Comparison of ENCODE assay signal across 8 cellular contexts in genomic region chr10:1049425-1049958, GRCh38. TPM values are rescaled to one million over a fixed set of nuclear protein-coding genes. Genes with fewer than 3 reads are reported as not detected.
DNase-seq lines count a peak whose midpoint lies in the region; ATAC-seq and TF ChIP-seq lines count a peak whose summit lies in the region.

No MANE protein-coding gene starts in this region.

- H3K36me3 Mint-ChIP-seq in activated T-cell treated with anti-CD3 and anti-CD28 coated beads, Interleukin-2, amount 50 U/mL, for 72 hours (ENCODE audit: insufficient read depth in 2 of 2), result peaks cover 0 to 17% of the 10 kb centered on the region in 2 donors
- H3K36me3 Mint-ChIP-seq in activated naive CD8-positive, alpha-beta T cell treated with anti-CD3 and anti-CD28 coated beads for 36 hours, result peaks cover 53% of the 10 kb centered on the region

- no peaks in the 10 kb centered on the region for H3K27me3 ChIP-seq in layer of hippocampus (ENCODE audit: control insufficient read depth, insufficient read depth, low read length)
- H3K27me3 ChIP-seq in thyroid gland, result no peaks in the 10 kb centered on the region

- peaks cover 73% of the 10 kb centered on the region for H3K4me1 Mint-ChIP-seq in activated T-cell treated with anti-CD3 and anti-CD28 coated beads, Interleukin-2, amount 50 U/mL, for 72 hours (ENCODE audit: low read depth)
- peaks cover 57% of the 10 kb centered on the region for H3K4me1 Mint-ChIP-seq in activated naive CD8-positive, alpha-beta T cell treated with anti-CD3 and anti-CD28 coated beads for 36 hours

- H3K27ac ChIP-seq in layer of hippocampus (ENCODE audit: low read depth, low read length) (peak overlapping the region; percentile 100), thyroid gland (peak overlapping the region; percentile 94 to 98 (median 97))

- intact Hi-C loops in thyroid gland (cut with DNase I), result no loop called here

- no peaks in the 10 kb centered on the region for H3K9me3 ChIP-seq in thyroid gland

- H3K27ac Mint-ChIP-seq in activated T-cell treated with anti-CD3 and anti-CD28 coated beads, Interleukin-2, amount 50 U/mL, for 72 hours, result peak overlapping the region; percentile 27
- peak overlapping the region; percentile 96 for H3K27ac Mint-ChIP-seq in activated naive CD8-positive, alpha-beta T cell treated with anti-CD3 and anti-CD28 coated beads for 36 hours

- H3K4me3 ChIP-seq in thyroid gland (replicated peaks in 1 of 3), result peak overlapping the region in 2 of 3 donors; percentile 66 to 70

- 1 to 2% methylated on average over 16 to 28 of the region's 34 CpGs for WGBS in thyroid gland, 2 donors

- H3K4me3 Mint-ChIP-seq in activated T-cell treated with anti-CD3 and anti-CD28 coated beads, Interleukin-2, amount 50 U/mL, for 72 hours, result peak overlapping the region; percentile 87 to 99
- peak overlapping the region; percentile 97 for H3K4me3 Mint-ChIP-seq in activated naive CD8-positive, alpha-beta T cell treated with anti-CD3 and anti-CD28 coated beads for 36 hours

- ATAC-seq in activated T-cell treated with anti-CD3 and anti-CD28 coated beads, Interleukin-2, amount 50 U/mL, for 72 hours (replicated peaks in 1 of 2), result no peak
- ATAC-seq in GM21737 (IDR thresholded peaks at IDR 0.05; ENCODE audit: unreplicated experiment), result no peak
- no peak for ATAC-seq in GM18502 (IDR thresholded peaks at IDR 0.05; ENCODE audit: poor library complexity, unreplicated experiment)

- DNase-seq in activated T-cell treated with anti-CD3 and anti-CD28 coated beads, Interleukin-2, amount 50 U/mL, for 72 hours, result no peak
- no peak for DNase-seq in activated T-cell treated with anti-CD3 and anti-CD28 coated beads, Interleukin-2, amount 50 U/mL, for 1 hour
- DNase-seq in activated naive CD8-positive, alpha-beta T cell treated with anti-CD3 and anti-CD28 coated beads for 36 hours, result no peak
- peak in 1 of 2 donors; percentile 19 for DNase-seq in thyroid gland
- no peak for DNase-seq in hepatic stellate cell (ENCODE audit: low spot score)

- peaks cover 15% of the 10 kb centered on the region in 2 donors for H3K4me1 ChIP-seq in thyroid gland

- no peaks in the 10 kb centered on the region for H3K27me3 Mint-ChIP-seq in activated T-cell treated with anti-CD3 and anti-CD28 coated beads, Interleukin-2, amount 50 U/mL, for 72 hours (ENCODE audit: low read depth)
- H3K27me3 Mint-ChIP-seq in activated naive CD8-positive, alpha-beta T cell treated with anti-CD3 and anti-CD28 coated beads for 36 hours, result no peaks in the 10 kb centered on the region

- TF ChIP-seq CTCF in thyroid gland (IDR thresholded peaks at IDR 0.05), result no peak

- TF ChIP-seq POLR2A in thyroid gland (IDR thresholded peaks at IDR 0.05), result no peak

- no peaks in the 10 kb centered on the region for H3K36me3 ChIP-seq in thyroid gland

- H3K9me3 Mint-ChIP-seq in activated T-cell treated with anti-CD3 and anti-CD28 coated beads, Interleukin-2, amount 50 U/mL, for 72 hours, result no peaks in the 10 kb centered on the region
- peaks cover 2% of the 10 kb centered on the region for H3K9me3 Mint-ChIP-seq in activated naive CD8-positive, alpha-beta T cell treated with anti-CD3 and anti-CD28 coated beads for 36 hours

RNA-seq across cellular contexts. Expression of gene IDI1, which starts 0.6 kb away (rescaled TPM):
- 10 to 100 TPM; 37.4 to 46.7 TPM for total RNA-seq in activated T-cell treated with anti-CD3 and anti-CD28 coated beads, Interleukin-2, amount 50 U/mL, for 72 hours
- 10 to 100 TPM; 68.1 to 68.7 TPM for total RNA-seq in activated naive CD8-positive, alpha-beta T cell treated with anti-CD3 and anti-CD28 coated beads for 36 hours
- total RNA-seq in thyroid gland, result 10 to 100 TPM; 39.0 to 67.2 (median 41.5) TPM

RNA-seq across cellular contexts. Expression of gene WDR37, which starts 6.7 kb away (rescaled TPM):
- total RNA-seq in activated T-cell treated with anti-CD3 and anti-CD28 coated beads, Interleukin-2, amount 50 U/mL, for 72 hours, result 10 to 100 TPM; 18.1 to 18.7 TPM
- 10 to 100 TPM; 14.0 to 14.2 TPM for total RNA-seq in activated naive CD8-positive, alpha-beta T cell treated with anti-CD3 and anti-CD28 coated beads for 36 hours
- 10 to 100 TPM; 15.2 to 26.3 (median 16.4) TPM for total RNA-seq in thyroid gland

RNA-seq across cellular contexts. Expression of gene IDI2, which starts 23.8 kb away (rescaled TPM):
- total RNA-seq in activated T-cell treated with anti-CD3 and anti-CD28 coated beads, Interleukin-2, amount 50 U/mL, for 72 hours, result not detected
- not detected for total RNA-seq in activated naive CD8-positive, alpha-beta T cell treated with anti-CD3 and anti-CD28 coated beads for 36 hours
- not detected for total RNA-seq in thyroid gland
